In genomic region chr2:100106460-100106859, GRCh38 we compare ENCODE assay signal across 14 cellular contexts. TPM values are rescaled to one million over a fixed set of nuclear protein-coding genes. Genes with fewer than 3 reads are reported as not detected.
DNase-seq lines count a peak whose midpoint lies in the region; ATAC-seq and TF ChIP-seq lines count a peak whose summit lies in the region.
"Had no signal": no experiment of that assay in that cellular context is flagged by ENCODE, and none has a peak within 500 bp of the region (broad histone marks: within the 10 kb centered on the region; RNA-seq: fewer than 3 reads in every experiment).

No MANE protein-coding gene starts in this region.

- peaks cover 56% of the 10 kb centered on the region for H3K36me3 ChIP-seq in OCI-LY7 (ENCODE audit: insufficient read depth, low read length)

- peak; percentile 20 for DNase-seq in HEK293T (ENCODE audit: extremely low spot score)
- no peak for DNase-seq in OCI-LY7 (ENCODE audit: low spot score)
- peak; percentile 57 for DNase-seq in iPS-NIHi7 (ENCODE audit: extremely low spot score)
- no peak for DNase-seq in NK-92 treated with Interleukin-12 subunit alpha and Interleukin-12 subunit beta, amount 100 ng/mL, for 24 hours (lab: John Stamatoyannopoulos, UW)
- no peak for DNase-seq in T-cell
- DNase-seq in 8988T, result no peak
- DNase-seq in DMS 273 treated with DMSO at 0.1 percent for 48 hours (lab: John Stamatoyannopoulos, UW), result no peak
- DNase-seq: body of pancreas; DMS153; stimulated activated CD4-positive, alpha-beta T cell treated with anti-CD3 and anti-CD28 coated beads, Interleukin-12 subunit alpha, Interleukin-12 subunit beta, amount 100 ng/mL, for 4 hours had no signal

- H3K27ac Mint-ChIP-seq in stimulated activated memory B cell treated with anti-CD40 and anti-IgM and Interleukin-4, amounts not matched to agents 10 μg/mL and 1 μg/mL and 100 μg/mL, for 72 hours, result peak overlapping the region; percentile 30
- peak overlapping the region in 1 of 2 donors; percentile 24 for H3K27ac Mint-ChIP-seq in T-cell
- H3K27ac Mint-ChIP-seq: T-helper 2 cell treated with Interferon-gamma antibody and Interleukin-4, amounts not matched to agents 5 μg/mL and 100 μg/mL, for 36 hours had no signal

- CTCF ChIA-PET in HEK293T (lab: Yijun Ruan, JAX), result interaction anchor here (1.0 kb wide), 1 partner anchor 40 kb away, joined by 4 read pairs; no protein-coding TSS in a partner anchor
- CTCF ChIA-PET in OCI-LY7 (lab: Charles Lee; ENCODE audit: unreplicated experiment), result no interaction called here
- CTCF ChIA-PET in T-cell (lab: Charles Lee), result no interaction called here

- H3K27ac ChIP-seq in OCI-LY7 (ENCODE audit: low read depth, low read length, poor library complexity, severe bottlenecking), result no peak overlapping the region
- H3K27ac ChIP-seq: body of pancreas had no signal

- no TSS peak for BruUV-seq in OCI-LY7 (replicated peaks; lab: Mats Ljungman, UMichigan)

- peak overlapping the region; percentile 80; the same call in 1 of the 2 replicates for H3K4me2 ChIP-seq in OCI-LY7 (ENCODE audit: low read length)

- H3K9me3 ChIP-seq in OCI-LY7 (ENCODE audit: low read length), result no peaks in the 10 kb centered on the region
- H3K9me3 ChIP-seq: body of pancreas had no signal

- H3K4me1 Mint-ChIP-seq in stimulated activated memory B cell treated with anti-CD40 and anti-IgM and Interleukin-4, amounts not matched to agents 10 μg/mL and 1 μg/mL and 100 μg/mL, for 72 hours, result peaks cover 58% of the 10 kb centered on the region
- H3K4me1 Mint-ChIP-seq in T-cell, result peaks cover 8 to 16% (median 8%) of the 10 kb centered on the region in 3 donors

- POLR2A ChIA-PET in HEK293T (lab: Yijun Ruan, JAX) (no interaction called here), OCI-LY7 (lab: Charles Lee) (interaction anchor here (1.0 to 1.3 kb wide), 3 partner anchors 12 to 93 kb away, joined by 3 to 4 read pairs (median 3); no protein-coding TSS in a partner anchor), T-cell (lab: Charles Lee) (no interaction called here)

- H4K20me1 ChIP-seq in OCI-LY7 (ENCODE audit: insufficient read depth, low read length), result peaks cover 43% of the 10 kb centered on the region

- H3K9me3 Mint-ChIP-seq in stimulated activated memory B cell treated with anti-CD40 and anti-IgM and Interleukin-4, amounts not matched to agents 10 μg/mL and 1 μg/mL and 100 μg/mL, for 72 hours, result no peaks in the 10 kb centered on the region
- H3K9me3 Mint-ChIP-seq in T-cell, result no peaks in the 10 kb centered on the region
- H3K9me3 Mint-ChIP-seq: memory B cell; T-helper 2 cell treated with Interferon-gamma antibody and Interleukin-4, amounts not matched to agents 5 μg/mL and 100 μg/mL, for 36 hours had no signal

- no peak for TF ChIP-seq CTCF in OCI-LY7 (conservative IDR thresholded peaks at IDR 0.05; ENCODE audit: low read length)

- ATAC-seq in stimulated activated memory B cell treated with anti-CD40 and anti-IgM and Interleukin-4, amounts not matched to agents 10 μg/mL and 1 μg/mL and 100 μg/mL, for 72 hours, result no peak
- no peak for ATAC-seq in T-cell (replicated peaks in 1 of 4)
- ATAC-seq: body of pancreas, K562 had no signal

- H2AFZ ChIP-seq in OCI-LY7 (ENCODE audit: low read length), result no peak overlapping the region

- H3K9me2 ChIP-seq in OCI-LY7 (ENCODE audit: insufficient read depth, low read length), result no peaks in the 10 kb centered on the region

- H3K4me3 ChIP-seq in OCI-LY7 (ENCODE audit: low read depth, low read length, poor library complexity, severe bottlenecking), result no peak overlapping the region
- H3K4me3 ChIP-seq: body of pancreas, K562 had no signal

- peaks cover 12% of the 10 kb centered on the region; the same call in 1 of the 2 replicates for H3K79me2 ChIP-seq in OCI-LY7 (ENCODE audit: insufficient read depth, low read depth, low read length)

- H3K4me1 ChIP-seq in OCI-LY7 (ENCODE audit: insufficient read depth, low read length, poor library complexity, severe bottlenecking), result peaks cover 35% of the 10 kb centered on the region

- H3K4me3 Mint-ChIP-seq in stimulated activated memory B cell treated with anti-CD40 and anti-IgM and Interleukin-4, amounts not matched to agents 10 μg/mL and 1 μg/mL and 100 μg/mL, for 72 hours, result no peak overlapping the region
- peak overlapping the region in 1 of 3 donors; percentile 82 for H3K4me3 Mint-ChIP-seq in T-cell

- intact Hi-C loops in OCI-LY7 (cut with micrococcal nuclease; ENCODE audit: unreplicated experiment), result no loop called here

- H3K36me3 Mint-ChIP-seq in stimulated activated memory B cell treated with anti-CD40 and anti-IgM and Interleukin-4, amounts not matched to agents 10 μg/mL and 1 μg/mL and 100 μg/mL, for 72 hours, result peaks cover 6% of the 10 kb centered on the region
- peaks cover 2% of the 10 kb centered on the region for H3K36me3 Mint-ChIP-seq in T-cell

- no peaks in the 10 kb centered on the region for H3K27me3 Mint-ChIP-seq in stimulated activated memory B cell treated with anti-CD40 and anti-IgM and Interleukin-4, amounts not matched to agents 10 μg/mL and 1 μg/mL and 100 μg/mL, for 72 hours
- H3K27me3 Mint-ChIP-seq in T-cell, result peaks cover 7 to 17% of the 10 kb centered on the region in 2 donors
- H3K27me3 Mint-ChIP-seq: memory B cell had no signal

TF ChIP-seq in HEK293T, 16 proteins besides CTCF, POLR2A, EP300 and RAD21:
- no peak for TF ChIP-seq FOXM1 (IDR thresholded peaks at IDR 0.05; ENCODE audit: borderline replicate concordance)

RNA-seq across cellular contexts. Expression of gene AFF3, which starts 35.9 kb away (rescaled TPM):
- 133 and 162 TPM in 2 replicates for total RNA-seq in OCI-LY7 (2014; rRNA removed; shearing (Covaris generic))
- total RNA-seq in OCI-LY7 (2022), result 131 and 162 TPM in 2 replicates
- total RNA-seq in T-cell, result 10 to 100 TPM in 4 of 5 donors, 1 to 10 TPM in 1; 9.9 to 23.5 (median 11.5) TPM

Comparison
In these comparisons a context has a peak if more than half of its experiments do, and no peak if none do; other contexts are left out.
1. DNase-seq: peak in HEK293T (single experiment) and iPS-NIHi7 (single experiment); none in OCI-LY7 (single experiment), NK-92 treated with Interleukin-12 subunit alpha and Interleukin-12 subunit beta, amount 100 ng/mL, for 24 hours (single experiment), T-cell (0 of 34), 8988T (single experiment) and DMS 273 treated with DMSO at 0.1 percent for 48 hours (single experiment).
2. RNA of gene AFF3, which starts 35.9 kb away (total RNA-seq): 131 to 162 TPM in OCI-LY7; 9.9 to 23.5 TPM in T-cell; every median in the first group is over 4 times any median in the second.